ENCODE assay signal across 1 cellular context in genomic region chr11:64306876-64307622, GRCh38.
A peak's percentile ranks its signal among the peaks of the same experiment; 100 is the strongest.
TF ChIP-seq lines count a peak whose summit lies in the region.

No MANE protein-coding gene starts in this region.

TF ChIP-seq in HepG2, 621 proteins besides CTCF, POLR2A, EP300 and RAD21 (continued from another document and continues in another):
- 0 out of 2 replicates have a peak, but pooled peaks have one; percentile 16 for TF ChIP-seq ZBTB46 (CRISPR knock-in tag; IDR thresholded peaks at IDR 0.05; ENCODE audit: borderline replicate concordance)
- no peak for TF ChIP-seq ZNF407 (CRISPR knock-in tag; IDR thresholded peaks at IDR 0.05; ENCODE audit: not compliant biosample characterization)
- TF ChIP-seq HNF4A (CRISPR knock-in tag; IDR thresholded peaks at IDR 0.05), result peak; percentile 84
- peak; percentile 48 for TF ChIP-seq SAP130 (CRISPR knock-in tag; IDR thresholded peaks at IDR 0.05; ENCODE audit: low read depth)
- TF ChIP-seq GABPA (IDR thresholded peaks at IDR 0.05; ENCODE audit: low read depth, low read length), result no peak
- peak; percentile 29; the same call in 1 of the 2 replicates for TF ChIP-seq GABPA (CRISPR knock-in tag; IDR thresholded peaks at IDR 0.05; ENCODE audit: low read depth)
- TF ChIP-seq CHD2 (IDR thresholded peaks at IDR 0.05; ENCODE audit: low read depth, low read length), result peak; percentile 49; the same call in 1 of the 2 replicates
- 0 out of 2 replicates have a peak, but pooled peaks have one; percentile 35 for TF ChIP-seq NFKB2 (CRISPR knock-in tag; IDR thresholded peaks at IDR 0.05; ENCODE audit: borderline replicate concordance)
- peak; percentile 23; the same call in 1 of the 2 replicates for TF ChIP-seq GATAD2A (CRISPR knock-in tag; IDR thresholded peaks at IDR 0.05)
- TF ChIP-seq NRL (CRISPR knock-in tag; IDR thresholded peaks at IDR 0.05; ENCODE audit: borderline replicate concordance), result peak; percentile 24; the same call in 1 of the 2 replicates
- TF ChIP-seq RFX3 (CRISPR knock-in tag; IDR thresholded peaks at IDR 0.05), result peak; percentile 86
- peak; percentile 42 for TF ChIP-seq PRPF4 (IDR thresholded peaks at IDR 0.05; ENCODE audit: low read depth, low read length, poor library complexity, severe bottlenecking)
- TF ChIP-seq ZNF782 (CRISPR knock-in tag; IDR thresholded peaks at IDR 0.05; ENCODE audit: borderline replicate concordance), result peak; percentile 48; the same call in 1 of the 2 replicates
- TF ChIP-seq ZNF232 (CRISPR knock-in tag; IDR thresholded peaks at IDR 0.05; ENCODE audit: borderline replicate concordance), result 0 out of 2 replicates have a peak, but pooled peaks have one; percentile 43
- TF ChIP-seq TFAP4 (IDR thresholded peaks at IDR 0.05; ENCODE audit: borderline replicate concordance, low read depth), result peak; percentile 61; the same call in 1 of the 2 replicates
- 0 out of 2 replicates have a peak, but pooled peaks have one; percentile 54 for TF ChIP-seq DPF2 (CRISPR knock-in tag; IDR thresholded peaks at IDR 0.05; ENCODE audit: borderline replicate concordance, low read depth)
- TF ChIP-seq HOXA3 (CRISPR knock-in tag; IDR thresholded peaks at IDR 0.05), result peak; percentile 67
- TF ChIP-seq CBX5 (CRISPR knock-in tag; IDR thresholded peaks at IDR 0.05; ENCODE audit: borderline replicate concordance), result peak; percentile 31; the same call in 1 of the 2 replicates
- TF ChIP-seq ZNF362 (CRISPR knock-in tag; IDR thresholded peaks at IDR 0.05; ENCODE audit: borderline replicate concordance), result peak; percentile 41; the same call in 1 of the 2 replicates
- 0 out of 2 replicates have a peak, but pooled peaks have one; percentile 43 for TF ChIP-seq MTA1 (CRISPR knock-in tag; IDR thresholded peaks at IDR 0.05; ENCODE audit: borderline replicate concordance)
- no peak for TF ChIP-seq ZBTB4 (CRISPR knock-in tag; IDR thresholded peaks at IDR 0.05; ENCODE audit: borderline replicate concordance)
- peak; percentile 27 for TF ChIP-seq YY1 (IDR thresholded peaks at IDR 0.05; ENCODE audit: insufficient read depth, insufficient replicate concordance, low read depth, low read length)
- TF ChIP-seq HNRNPL (IDR thresholded peaks at IDR 0.05; ENCODE audit: low read depth, low read length), result peak; percentile 80
- TF ChIP-seq HINFP (CRISPR knock-in tag; IDR thresholded peaks at IDR 0.05; ENCODE audit: low read depth), result 0 out of 2 replicates have a peak, but pooled peaks have one; percentile 41
- 0 out of 2 replicates have a peak, but pooled peaks have one; percentile 17 for TF ChIP-seq HDAC2 (CRISPR knock-in tag; IDR thresholded peaks at IDR 0.05)
- TF ChIP-seq RBFOX2 (IDR thresholded peaks at IDR 0.05; ENCODE audit: low read depth, low read length), result peak; percentile 60; the same call in 1 of the 2 replicates
- no peak for TF ChIP-seq MBD4 (IDR thresholded peaks at IDR 0.05; ENCODE audit: borderline replicate concordance, low read length)
- TF ChIP-seq ARID3A (IDR thresholded peaks at IDR 0.05; ENCODE audit: low read depth, low read length), result no peak
- TF ChIP-seq ZNF326 (CRISPR knock-in tag; IDR thresholded peaks at IDR 0.05; ENCODE audit: borderline replicate concordance), result no peak
- TF ChIP-seq GABPB1 (CRISPR knock-in tag; IDR thresholded peaks at IDR 0.05), result peak; percentile 20
- TF ChIP-seq ELF1 (CRISPR knock-in tag; IDR thresholded peaks at IDR 0.05), result peak; percentile 13; the same call in 1 of the 2 replicates
- peak; percentile 56; the same call in 1 of the 2 replicates for TF ChIP-seq ZNF160 (CRISPR knock-in tag; IDR thresholded peaks at IDR 0.05)
- TF ChIP-seq ETV5 (CRISPR knock-in tag; IDR thresholded peaks at IDR 0.05; ENCODE audit: borderline replicate concordance), result 0 out of 2 replicates have a peak, but pooled peaks have one; percentile 13
- TF ChIP-seq SOX6 (IDR thresholded peaks at IDR 0.05), result no peak
- TF ChIP-seq SOX6 (CRISPR knock-in tag; IDR thresholded peaks at IDR 0.05), result peak; percentile 49
